ENCODE assay signal across 8 cellular contexts in genomic region chr4:8176547-8177399, GRCh38. TPM values are rescaled to one million over a fixed set of nuclear protein-coding genes. Genes with fewer than 3 reads are reported as not detected.
DNase-seq lines count a peak whose midpoint lies in the region; ATAC-seq lines count a peak whose summit lies in the region.

No MANE protein-coding gene starts in this region.

- H3K9me3 Mint-ChIP-seq in activated naive CD4-positive, alpha-beta T cell treated with anti-CD3 and anti-CD28 coated beads, Interleukin-2, amount 50 U/mL, for 72 hours, result no peaks in the 10 kb centered on the region

- intact Hi-C loops in left ventricle myocardium superior (cut with micrococcal nuclease), result loop anchor here (10.0 kb wide), 1 partner anchor 228 kb away; no protein-coding TSS in a partner anchor

- DNase-seq in D341Med (ENCODE audit: low spot score) (peak; percentile 83), NOMO-1 treated with DMSO at 0.1 percent for 48 hours (lab: John Stamatoyannopoulos, UW; ENCODE audit: unreplicated experiment) (peak; percentile 60), left ventricle myocardium superior (peak; percentile 72), NCI-H226 (no peak)
- DNase-seq in activated naive CD4-positive, alpha-beta T cell treated with anti-CD3 and anti-CD28 coated beads, Interleukin-2, amount 50 U/mL, for 72 hours (ENCODE audit: low spot score in 2 of 2), result peak in 1 of 2 donors; percentile 36
- DNase-seq in stimulated activated CD4-positive, alpha-beta T cell treated with anti-CD3 and anti-CD28 coated beads, Interleukin-2, amount 100 ng/mL, for 24 hours, result peak; percentile 32 to 39

- ATAC-seq in GM19035 (IDR thresholded peaks at IDR 0.05; ENCODE audit: unreplicated experiment) (peak; percentile 82), HG03175 (IDR thresholded peaks at IDR 0.05; ENCODE audit: unreplicated experiment) (peak; percentile 78), left ventricle myocardium superior (peak; percentile 78)
- ATAC-seq in activated naive CD4-positive, alpha-beta T cell treated with anti-CD3 and anti-CD28 coated beads, Interleukin-2, amount 50 U/mL, for 72 hours, result peak; percentile 78 to 84

- H3K27ac Mint-ChIP-seq in activated naive CD4-positive, alpha-beta T cell treated with anti-CD3 and anti-CD28 coated beads, Interleukin-2, amount 50 U/mL, for 72 hours, result no peak overlapping the region

- H3K36me3 Mint-ChIP-seq in activated naive CD4-positive, alpha-beta T cell treated with anti-CD3 and anti-CD28 coated beads, Interleukin-2, amount 50 U/mL, for 72 hours, result no peaks in the 10 kb centered on the region

RNA-seq across cellular contexts. Expression of gene ABLIM2, which starts 18.2 kb away (rescaled TPM):
- total RNA-seq in activated naive CD4-positive, alpha-beta T cell treated with anti-CD3 and anti-CD28 coated beads, Interleukin-2, amount 50 U/mL, for 72 hours, result under 1 TPM; 0.27 to 0.41 TPM
- total RNA-seq in left ventricle myocardium superior, result 28.3 TPM

RNA-seq across cellular contexts. Expression of gene SH3TC1, which starts 22.3 kb away (rescaled TPM):
- total RNA-seq in activated naive CD4-positive, alpha-beta T cell treated with anti-CD3 and anti-CD28 coated beads, Interleukin-2, amount 50 U/mL, for 72 hours, result 10 to 100 TPM; 12.2 to 22.2 TPM
- total RNA-seq in left ventricle myocardium superior, result 8.7 TPM

Comparison
In these comparisons a context has a peak if more than half of its experiments do, and no peak if none do; other contexts are left out.
1. RNA of gene ABLIM2, which starts 18.2 kb away (total RNA-seq): 28.3 TPM in left ventricle myocardium superior (single experiment); 0.27 to 0.41 TPM in activated naive CD4-positive, alpha-beta T cell treated with anti-CD3 and anti-CD28 coated beads, Interleukin-2, amount 50 U/mL, for 72 hours; every median in the first group is over 10 times any median in the second.
2. Peak in every context shown above with its lines, with median percentiles within 50 percentile points of each other: ATAC-seq.